Comparison of ENCODE assay signal across 1 cellular context in genomic region chr17:49849711-49850610, GRCh38.
TF ChIP-seq lines count a peak whose summit lies in the region.

No MANE protein-coding gene starts in this region.

TF ChIP-seq in HepG2, 621 proteins besides CTCF, POLR2A, EP300 and RAD21:
- TF ChIP-seq ZNF691 (CRISPR knock-in tag; IDR thresholded peaks at IDR 0.05; ENCODE audit: borderline replicate concordance, low read depth) (no peak), MXD1 (CRISPR knock-in tag; IDR thresholded peaks at IDR 0.05) (0 out of 2 replicates have a peak, but pooled peaks have one; percentile 11), MNT (IDR thresholded peaks at IDR 0.05) (peak; percentile 57; the same call in 1 of the 2 replicates)
TF ChIP-seq in HepG2: peak in this region for 2.
